In genomic region chr21:45574081-45574501, GRCh38 we compare ENCODE assay signal across 1 cellular context.
TF ChIP-seq lines count a peak whose summit lies in the region.

No MANE protein-coding gene starts in this region.

TF ChIP-seq in GM23338, 12 proteins besides CTCF, POLR2A, EP300 and RAD21 (continued from another document):
- TF ChIP-seq, protein P1, sequence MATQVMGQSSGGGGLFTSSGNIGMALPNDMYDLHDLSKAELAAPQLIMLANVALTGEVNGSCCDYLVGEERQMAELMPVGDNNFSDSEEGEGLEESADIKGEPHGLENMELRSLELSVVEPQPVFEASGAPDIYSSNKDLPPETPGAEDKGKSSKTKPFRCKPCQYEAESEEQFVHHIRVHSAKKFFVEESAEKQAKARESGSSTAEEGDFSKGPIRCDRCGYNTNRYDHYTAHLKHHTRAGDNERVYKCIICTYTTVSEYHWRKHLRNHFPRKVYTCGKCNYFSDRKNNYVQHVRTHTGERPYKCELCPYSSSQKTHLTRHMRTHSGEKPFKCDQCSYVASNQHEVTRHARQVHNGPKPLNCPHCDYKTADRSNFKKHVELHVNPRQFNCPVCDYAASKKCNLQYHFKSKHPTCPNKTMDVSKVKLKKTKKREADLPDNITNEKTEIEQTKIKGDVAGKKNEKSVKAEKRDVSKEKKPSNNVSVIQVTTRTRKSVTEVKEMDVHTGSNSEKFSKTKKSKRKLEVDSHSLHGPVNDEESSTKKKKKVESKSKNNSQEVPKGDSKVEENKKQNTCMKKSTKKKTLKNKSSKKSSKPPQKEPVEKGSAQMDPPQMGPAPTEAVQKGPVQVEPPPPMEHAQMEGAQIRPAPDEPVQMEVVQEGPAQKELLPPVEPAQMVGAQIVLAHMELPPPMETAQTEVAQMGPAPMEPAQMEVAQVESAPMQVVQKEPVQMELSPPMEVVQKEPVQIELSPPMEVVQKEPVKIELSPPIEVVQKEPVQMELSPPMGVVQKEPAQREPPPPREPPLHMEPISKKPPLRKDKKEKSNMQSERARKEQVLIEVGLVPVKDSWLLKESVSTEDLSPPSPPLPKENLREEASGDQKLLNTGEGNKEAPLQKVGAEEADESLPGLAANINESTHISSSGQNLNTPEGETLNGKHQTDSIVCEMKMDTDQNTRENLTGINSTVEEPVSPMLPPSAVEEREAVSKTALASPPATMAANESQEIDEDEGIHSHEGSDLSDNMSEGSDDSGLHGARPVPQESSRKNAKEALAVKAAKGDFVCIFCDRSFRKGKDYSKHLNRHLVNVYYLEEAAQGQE (IDR thresholded peaks at IDR 0.05; ENCODE audit: unreplicated experiment) = no peak
- no peak for TF ChIP-seq POLR2AphosphoS5 (IDR thresholded peaks at IDR 0.05; ENCODE audit: low read depth)
- TF ChIP-seq STAT1 (IDR thresholded peaks at IDR 0.05; ENCODE audit: unreplicated experiment) = no peak
- TF ChIP-seq EZH2 (IDR thresholded peaks at IDR 0.05; ENCODE audit: low read depth, unreplicated experiment) = no peak
- TF ChIP-seq JUNB (IDR thresholded peaks at IDR 0.05; ENCODE audit: unreplicated experiment) = no peak
- TF ChIP-seq NANOG (IDR thresholded peaks at IDR 0.05; ENCODE audit: borderline replicate concordance) = no peak
- no peak for TF ChIP-seq CREB1 (CRISPR knock-in tag; IDR thresholded peaks at IDR 0.05; ENCODE audit: low read depth)
- no peak for TF ChIP-seq ZNF331 (CRISPR knock-in tag; IDR thresholded peaks at IDR 0.05; ENCODE audit: low read depth)
- no peak for TF ChIP-seq ZNF114 (CRISPR knock-in tag; IDR thresholded peaks at IDR 0.05)
